8 cellular contexts compared by ENCODE assay signal in the genomic region with DNA sequence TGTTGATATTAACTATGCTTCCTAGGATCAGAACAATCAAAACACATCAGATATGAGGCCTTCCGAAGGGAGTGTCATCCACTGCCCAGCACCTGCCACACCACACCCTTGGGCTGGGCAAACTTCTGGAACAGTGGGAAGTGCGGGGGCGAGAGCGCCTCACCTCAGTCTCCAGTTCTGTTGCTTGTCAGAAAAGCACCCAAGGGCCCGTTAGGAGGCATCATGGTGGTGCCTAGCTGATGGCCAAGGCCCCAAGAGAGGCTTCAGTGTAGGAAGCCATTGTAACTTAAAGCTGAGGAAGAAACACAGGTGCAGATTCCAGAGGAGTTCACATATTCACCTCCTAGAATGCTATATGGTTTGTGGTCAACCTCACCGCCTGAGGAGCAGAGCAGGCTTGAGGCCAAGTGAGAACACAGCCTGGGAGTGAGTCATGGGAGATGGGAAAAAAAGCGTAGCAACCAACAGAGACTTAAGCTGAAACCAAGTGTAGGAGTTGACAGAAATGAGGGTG.
DNase-seq lines count a peak whose midpoint lies in the region; ATAC-seq and TF ChIP-seq lines count a peak whose summit lies in the region.

No MANE protein-coding gene starts in this region.

- no peak overlapping the region for H3K27ac Mint-ChIP-seq in natural killer cell treated with Interleukin-12 subunit alpha and Interleukin-12 subunit beta and Interleukin-15 and Interleukin-18, amount 100 ng/mL, for 72 hours
- H3K27ac Mint-ChIP-seq in natural killer cell = no peak overlapping the region

- peaks cover 0 to 7% of the 10 kb centered on the region in 2 donors for H3K4me1 ChIP-seq in adrenal gland (replicated peaks in 1 of 2)
- H3K4me1 ChIP-seq in mucosa of descending colon (ENCODE audit: low read depth) = peaks cover 7% of the 10 kb centered on the region
- H3K4me1 ChIP-seq in aorta (ENCODE audit: control insufficient read depth in 1 of 2, insufficient read depth in 2 of 2, low read length in 2 of 2) = peaks cover 0 to 1% of the 10 kb centered on the region in 2 donors

- DNase-seq in natural killer cell treated with Interleukin-12 subunit alpha and Interleukin-12 subunit beta and Interleukin-15 and Interleukin-18, amount 100 ng/mL, for 72 hours (ENCODE audit: low spot score) = no peak
- DNase-seq in natural killer cell (no peak), adrenal gland (peak; percentile 53 to 78 (median 70)), mucosa of descending colon (peak; percentile 62 to 72 (median 62)), aorta (peak in 1 of 2 donors; percentile 56), NCI-H2107 (lab: John Stamatoyannopoulos, UW) (no peak)

- no peak for TF ChIP-seq POLR2A in adrenal gland (IDR thresholded peaks at IDR 0.05)

- H3K27me3 ChIP-seq in adrenal gland (no peaks in the 10 kb centered on the region), aorta (ENCODE audit: control insufficient read depth in 1 of 2, insufficient read depth in 2 of 2, low read length in 1 of 2) (no peaks in the 10 kb centered on the region)

- WGBS in adrenal gland, 4 donors = 65 to 80% (median 76%) methylated on average over 7 of the region's 7 CpGs
- 67 to 68% methylated on average over 7 of the region's 7 CpGs for WGBS in aorta, 2 donors

- peaks cover 2 to 5% of the 10 kb centered on the region in 2 donors for H3K4me1 Mint-ChIP-seq in natural killer cell treated with Interleukin-12 subunit alpha and Interleukin-12 subunit beta and Interleukin-15 and Interleukin-18, amount 100 ng/mL, for 72 hours (ENCODE audit: low read depth in 2 of 2)
- H3K4me1 Mint-ChIP-seq in natural killer cell = no peaks in the 10 kb centered on the region

- H3K4me3 Mint-ChIP-seq in natural killer cell treated with Interleukin-12 subunit alpha and Interleukin-12 subunit beta and Interleukin-15 and Interleukin-18, amount 100 ng/mL, for 72 hours = no peak overlapping the region
- no peak overlapping the region for H3K4me3 Mint-ChIP-seq in natural killer cell

- no peaks in the 10 kb centered on the region for H3K36me3 ChIP-seq in adrenal gland (replicated peaks in 1 of 2)
- no peaks in the 10 kb centered on the region for H3K36me3 ChIP-seq in mucosa of descending colon (ENCODE audit: low read depth)
- H3K36me3 ChIP-seq in aorta (ENCODE audit: control insufficient read depth in 1 of 2, insufficient read depth in 2 of 2, low read length in 1 of 2) = no peaks in the 10 kb centered on the region

- no peak for TF ChIP-seq CTCF in natural killer cell (IDR thresholded peaks at IDR 0.05)
- no peak for TF ChIP-seq CTCF in adrenal gland (IDR thresholded peaks at IDR 0.05)
- no peak for TF ChIP-seq CTCF in mucosa of descending colon (IDR thresholded peaks at IDR 0.05)

- H3K9me3 ChIP-seq in adrenal gland (replicated peaks in 1 of 3) = no peaks in the 10 kb centered on the region
- no peaks in the 10 kb centered on the region for H3K9me3 ChIP-seq in mucosa of descending colon
- no peaks in the 10 kb centered on the region for H3K9me3 ChIP-seq in aorta (ENCODE audit: control insufficient read depth, low read length)

- no peak overlapping the region for H3K27ac ChIP-seq in adrenal gland
- no peak overlapping the region for H3K27ac ChIP-seq in aorta (ENCODE audit: low read depth in 1 of 2, low read length in 2 of 2)

- ATAC-seq in natural killer cell treated with Interleukin-12 subunit alpha and Interleukin-12 subunit beta and Interleukin-15 and Interleukin-18, amount 100 ng/mL, for 72 hours = peak; percentile 52 to 62
- no peak for ATAC-seq in natural killer cell
- ATAC-seq in mucosa of descending colon = peak; percentile 93
- peak; percentile 53 for ATAC-seq in aorta (ENCODE audit: low FRiP score)
- ATAC-seq in GM19395 (IDR thresholded peaks at IDR 0.05; ENCODE audit: unreplicated experiment) = no peak
- ATAC-seq in HG03469 (IDR thresholded peaks at IDR 0.05; ENCODE audit: unreplicated experiment) = no peak

- H3K36me3 Mint-ChIP-seq in natural killer cell treated with Interleukin-12 subunit alpha and Interleukin-12 subunit beta and Interleukin-15 and Interleukin-18, amount 100 ng/mL, for 72 hours = no peaks in the 10 kb centered on the region
- H3K36me3 Mint-ChIP-seq in natural killer cell = no peaks in the 10 kb centered on the region

- peaks cover 21 to 24% of the 10 kb centered on the region in 2 donors for H3K27me3 Mint-ChIP-seq in natural killer cell treated with Interleukin-12 subunit alpha and Interleukin-12 subunit beta and Interleukin-15 and Interleukin-18, amount 100 ng/mL, for 72 hours
- peaks cover 8 to 13% of the 10 kb centered on the region in 2 donors for H3K27me3 Mint-ChIP-seq in natural killer cell (ENCODE audit: low read depth in 2 of 2)

- intact Hi-C loops in natural killer cell (cut with micrococcal nuclease) (no loop called here), adrenal gland (cut with DNase I) (no loop called here), mucosa of descending colon (cut with DNase I, micrococcal nuclease) (no loop called here), aorta (cut with DNase I) (no loop called here)

- H3K4me3 ChIP-seq in adrenal gland (no peak overlapping the region), mucosa of descending colon (no peak overlapping the region), aorta (ENCODE audit: low read length in 2 of 2) (no peak overlapping the region)

- no peaks in the 10 kb centered on the region for H3K9me3 Mint-ChIP-seq in natural killer cell treated with Interleukin-12 subunit alpha and Interleukin-12 subunit beta and Interleukin-15 and Interleukin-18, amount 100 ng/mL, for 72 hours
- no peaks in the 10 kb centered on the region for H3K9me3 Mint-ChIP-seq in natural killer cell

Comparison
In these comparisons a context has a peak if more than half of its experiments do, and no peak if none do; other contexts are left out.
1. ATAC-seq: peak in natural killer cell treated with Interleukin-12 subunit alpha and Interleukin-12 subunit beta and Interleukin-15 and Interleukin-18, amount 100 ng/mL, for 72 hours (2 of 2), mucosa of descending colon (single experiment) and aorta (single experiment); none in natural killer cell (0 of 3), GM19395 (single experiment) and HG03469 (single experiment).
2. DNase-seq: peak in adrenal gland (7 of 7) and mucosa of descending colon (3 of 3); none in natural killer cell treated with Interleukin-12 subunit alpha and Interleukin-12 subunit beta and Interleukin-15 and Interleukin-18, amount 100 ng/mL, for 72 hours (single experiment), natural killer cell (single experiment) and NCI-H2107 (single experiment).